Comparison of ENCODE assay signal across 8 cellular contexts in genomic region chr1:167454929-167455785, GRCh38.
DNase-seq lines count a peak whose midpoint lies in the region; ATAC-seq lines count a peak whose summit lies in the region.

No MANE protein-coding gene starts in this region.

- H3K27ac ChIP-seq in right cardiac atrium (ENCODE audit: low read length), result peak overlapping the region; percentile 68

- ATAC-seq in GM21526 (IDR thresholded peaks at IDR 0.05; ENCODE audit: low FRiP score, unreplicated experiment), result peak; percentile 53
- peak; percentile 68 to 79 (median 76) for ATAC-seq in T-cell (replicated peaks in 1 of 4)
- ATAC-seq in right cardiac atrium, result peak; percentile 92 to 93
- ATAC-seq in GM18520 (IDR thresholded peaks at IDR 0.05; ENCODE audit: unreplicated experiment), result no peak

- peaks cover 11% of the 10 kb centered on the region for H3K36me3 Mint-ChIP-seq in T-cell

- no peaks in the 10 kb centered on the region for H3K4me1 ChIP-seq in right cardiac atrium (ENCODE audit: control insufficient read depth, insufficient read depth, low read length)

- peak overlapping the region; percentile 61 to 75 for H3K27ac Mint-ChIP-seq in T-cell

- intact Hi-C loops in right cardiac atrium (cut with DNase I), result loop anchor here in 1 of 4 donors (10.0 kb wide), 1 partner anchor 80 kb away; no protein-coding TSS in a partner anchor

- H3K9me3 ChIP-seq in right cardiac atrium (ENCODE audit: control insufficient read depth, low read length), result no peaks in the 10 kb centered on the region

- no peaks in the 10 kb centered on the region for H3K27me3 ChIP-seq in right cardiac atrium (ENCODE audit: control insufficient read depth, insufficient read depth)

- H3K9me3 Mint-ChIP-seq in T-cell, result no peaks in the 10 kb centered on the region

- POLR2A ChIA-PET in T-cell (lab: Charles Lee), result interaction anchor here (0.6 to 1.5 kb wide), 11 partner anchors 8 to 52 kb away, joined by 3 to 12 read pairs (median 3); no protein-coding TSS in a partner anchor

- H3K4me3 Mint-ChIP-seq in T-cell, result peak overlapping the region; percentile 79 to 90 (median 81)

- no peaks in the 10 kb centered on the region for H3K27me3 Mint-ChIP-seq in T-cell

- H3K4me3 ChIP-seq in right cardiac atrium (ENCODE audit: low read length), result peak overlapping the region; percentile 72

- in situ Hi-C loops in KBM-7 (cut with MboI; ENCODE audit: low pct_unique_long_range_greater_than_20kb, low sequenced_read_pairs), result no loop called here

- H3K4me1 Mint-ChIP-seq in T-cell, result peaks cover 71 to 77% (median 74%) of the 10 kb centered on the region in 3 donors

- WGBS in right cardiac atrium, result under 1% methylated on average over 83 of the region's 83 CpGs

- CTCF ChIA-PET in T-cell (lab: Charles Lee), result interaction anchor here (0.6 to 2.7 kb wide), 16 partner anchors 8 to 261 kb away, joined by 3 to 12 read pairs (median 4); partner anchors contain the start of genes CD247 (in 1 of the 2) and CREG1 (in 1 of the 2)

- DNase-seq in DMS114 treated with DMSO at 0.1 percent for 48 hours (lab: John Stamatoyannopoulos, UW; ENCODE audit: unreplicated experiment), result peak; percentile 14
- DNase-seq in KBM-7, result peak; percentile 77
- DNase-seq in T-cell, result peak; percentile 58 to 88 (median 82)
- peak; percentile 11 for DNase-seq in amniotic epithelial cell (ENCODE audit: low read depth)
- peak; percentile 62 to 86 (median 85) for DNase-seq in right cardiac atrium
- DNase-seq in retina, result peak; percentile 92

Comparison
In these comparisons a context has a peak if more than half of its experiments do, and no peak if none do; other contexts are left out.
1. DNase-seq: peak in every context shown above with its lines; median percentile 92 in retina; 85 in right cardiac atrium; 82 in T-cell; 77 in KBM-7; 14 in DMS114 treated with DMSO at 0.1 percent for 48 hours; 11 in amniotic epithelial cell.